27 cellular contexts compared by ENCODE assay signal in genomic region chr10:12455318-12455717, GRCh38.
"Had no signal": no experiment of that assay in that cellular context is flagged by ENCODE, and none has a peak within 500 bp of the region (broad histone marks: within the 10 kb centered on the region; RNA-seq: fewer than 3 reads in every experiment).

No MANE protein-coding gene starts in this region.

- H3K4me3 Mint-ChIP-seq: activated naive CD4-positive, alpha-beta T cell treated with anti-CD3 and anti-CD28 coated beads for 36 hours; activated naive CD8-positive, alpha-beta T cell treated with anti-CD3 and anti-CD28 coated beads for 36 hours; brain; natural killer cell; T-helper 1 cell treated with Interleukin-12 subunit alpha and Interleukin-12 subunit beta and Interleukin-4 antibody, amounts not matched to agents 30 μg/mL and 1 μg/mL, for 36 hours had no signal

- H3K4me3 ChIP-seq: ascending aorta, esophagus muscularis mucosa, heart right ventricle, left lung, lower lobe of right lung, tibial nerve had no signal

- H3K36me3 ChIP-seq: ascending aorta, esophagus muscularis mucosa, heart right ventricle, left lung, lower lobe of right lung, tibial nerve, WERI-Rb-1 had no signal

- H3K27ac ChIP-seq: ascending aorta, esophagus muscularis mucosa, heart right ventricle, left lung, lower lobe of right lung, tibial nerve, WERI-Rb-1 had no signal

- H3K36me3 Mint-ChIP-seq: activated naive CD8-positive, alpha-beta T cell treated with anti-CD3 and anti-CD28 coated beads for 36 hours; brain; natural killer cell had no signal

- H3K27ac Mint-ChIP-seq: activated naive CD4-positive, alpha-beta T cell treated with anti-CD3 and anti-CD28 coated beads for 36 hours; activated naive CD8-positive, alpha-beta T cell treated with anti-CD3 and anti-CD28 coated beads for 36 hours; natural killer cell; T-helper 1 cell treated with Interleukin-12 subunit alpha and Interleukin-12 subunit beta and Interleukin-4 antibody, amounts not matched to agents 30 μg/mL and 1 μg/mL, for 36 hours had no signal

- H3K9me3 Mint-ChIP-seq: activated naive CD4-positive, alpha-beta T cell treated with anti-CD3 and anti-CD28 coated beads for 36 hours; activated naive CD8-positive, alpha-beta T cell treated with anti-CD3 and anti-CD28 coated beads for 36 hours; brain; natural killer cell; T-helper 1 cell treated with Interleukin-12 subunit alpha and Interleukin-12 subunit beta and Interleukin-4 antibody, amounts not matched to agents 30 μg/mL and 1 μg/mL, for 36 hours had no signal

- H3K27me3 ChIP-seq: ascending aorta, esophagus muscularis mucosa, tibial nerve had no signal

- ATAC-seq: activated CD4-positive, CD25-positive, alpha-beta regulatory T cell treated with anti-CD3 and anti-CD28 coated beads, Interleukin-2, amount 50 U/mL, for 24 hours; left lung; lower lobe of right lung; natural killer cell had no signal

- H3K9me3 ChIP-seq: ascending aorta, esophagus muscularis mucosa, heart right ventricle, left lung, lower lobe of right lung, tibial nerve had no signal

- FAIRE-seq: TTC549, urothelium cell line had no signal

- H3K4me1 ChIP-seq: ascending aorta, left lung, lower lobe of right lung had no signal

- DNase-seq: activated CD4-positive, alpha-beta T cell treated with anti-CD3 and anti-CD28 coated beads for 48 hours; activated CD4-positive, alpha-beta T cell treated with anti-CD3 and anti-CD28 coated beads, Interleukin-2, amount 50 U/mL, for 48 hours; activated CD8-positive, alpha-beta memory T cell treated with anti-CD3 and anti-CD28 coated beads for 24 hours; activated effector memory CD4-positive, alpha-beta T cell treated with anti-CD3 and anti-CD28 coated beads, Interleukin-2, amount 50 U/mL, for 16 hours; activated naive CD4-positive, alpha-beta T cell treated with anti-CD3 and anti-CD28 coated beads for 36 hours; activated naive CD8-positive, alpha-beta T cell treated with anti-CD3 and anti-CD28 coated beads for 36 hours; effector CD4-positive, alpha-beta T cell; foreskin melanocyte; heart right ventricle; left lung; lower lobe of right lung; natural killer cell; right cardiac atrium; stimulated activated CD4-positive, alpha-beta T cell treated with anti-CD3 and anti-CD28 coated beads, Interleukin-15, amount 100 ng/mL, for 24 hours; stimulated activated CD4-positive, alpha-beta T cell treated with anti-CD3 and anti-CD28 coated beads, Interleukin-2, amount 100 ng/mL, for 24 hours; stimulated activated naive CD4-positive, alpha-beta T cell; SW 1271; T-helper 9 cell; WERI-Rb-1 had no signal

- H3K27me3 Mint-ChIP-seq: activated naive CD8-positive, alpha-beta T cell treated with anti-CD3 and anti-CD28 coated beads for 36 hours; brain had no signal
